17 cellular contexts compared by ENCODE assay signal in genomic region chr12:52847335-52848102, GRCh38. TPM values are rescaled to one million over a fixed set of nuclear protein-coding genes. Genes with fewer than 3 reads are reported as not detected.
DNase-seq lines count a peak whose midpoint lies in the region; ATAC-seq, FAIRE-seq and TF ChIP-seq lines count a peak whose summit lies in the region.
"Had no signal": no experiment of that assay in that cellular context is flagged by ENCODE, and none has a peak within 500 bp of the region (broad histone marks: within the 10 kb centered on the region; RNA-seq: fewer than 3 reads in every experiment).

No MANE protein-coding gene starts in this region.

- DNase-seq in activated T-cell treated with anti-CD3 and anti-CD28 coated beads, Interleukin-2, amount 50 U/mL, for 48 hours: peak; percentile 41 to 42
- DNase-seq in activated T-cell treated with anti-CD3 and anti-CD28 coated beads, Interleukin-2, amount 50 U/mL, for 1 hour: no peak
- DNase-seq in RPMI7951 (ENCODE audit: low read depth): peak; percentile 96
- peak in 1 of 2 donors; percentile 32 for DNase-seq in foreskin keratinocyte
- DNase-seq in urothelium cell line (ENCODE audit: low spot score): peak; percentile 37
- no peak for DNase-seq in SK-N-DZ (ENCODE audit: low spot score)
- DNase-seq in AML-193 (lab: John Stamatoyannopoulos, UW): no peak
- DNase-seq in NCI-H2107 (lab: John Stamatoyannopoulos, UW): no peak
- DNase-seq: DMS 273 treated with DMSO at 0.1 percent for 48 hours, NCI-H1436 treated with DMSO at 0.1 percent for 48 hours, NCI-H524 treated with DMSO at 0.1 percent for 48 hours had no signal

- no peaks in the 10 kb centered on the region for H3K4me1 ChIP-seq in foreskin keratinocyte

- no peak for FAIRE-seq in urothelium cell line (lab: Jason Lieb, UNC)

- peak; percentile 60 for ATAC-seq in foreskin keratinocyte

- peak; percentile 19 for TF ChIP-seq CTCF in foreskin keratinocyte (conservative IDR thresholded peaks at IDR 0.05)

- peaks cover 3% of the 10 kb centered on the region for H3K27me3 ChIP-seq in foreskin keratinocyte

- H3K27ac ChIP-seq in foreskin keratinocyte: no peak overlapping the region
- H3K27ac ChIP-seq: hepatocyte had no signal

RNA-seq across cellular contexts. Expression of gene KRT78, which starts 1.3 kb away (rescaled TPM):
- 0.20 and 0.36 TPM in 2 replicates for total RNA-seq in RPMI7951 (2014; rRNA removed; shearing (Covaris generic))
- total RNA-seq in foreskin keratinocyte: 0.32 and 0.58 TPM in 2 replicates
- polyA plus RNA-seq in foreskin keratinocyte: 0.10 and 0.17 TPM in 2 replicates
- not detected in 2 replicates for polyA plus RNA-seq in SK-N-DZ (2014; cell fraction: cytosol; rRNA removed)
- polyA plus RNA-seq in SK-N-DZ (2014; cell fraction: nucleus; rRNA removed): not detected in 2 replicates
- total RNA-seq: activated CD8-positive, alpha-beta memory T cell treated with anti-CD3 and anti-CD28 coated beads for 36 hours; hepatocyte; lung microvascular endothelial cell; neural crest cell; subcutaneous adipose tissue had no signal
- polyA plus RNA-seq: hepatocyte, IgD-negative memory B cell had no signal

RNA-seq across cellular contexts. Expression of gene KRT79, which starts 13.4 kb away (rescaled TPM):
- 3.3 and 4.8 TPM in 2 replicates for total RNA-seq in RPMI7951 (2014; rRNA removed; shearing (Covaris generic))
- not detected in 2 replicates for total RNA-seq in foreskin keratinocyte
- not detected in 2 replicates for polyA plus RNA-seq in foreskin keratinocyte
- not detected in 2 replicates for polyA plus RNA-seq in SK-N-DZ (2014; cell fraction: cytosol; rRNA removed)
- not detected in 2 replicates for polyA plus RNA-seq in SK-N-DZ (2014; cell fraction: nucleus; rRNA removed)
- total RNA-seq: lung microvascular endothelial cell, neural crest cell had no signal
- polyA plus RNA-seq: hepatocyte, IgD-negative memory B cell had no signal

RNA-seq across cellular contexts. Expression of gene KRT4, which starts 33.6 kb away (rescaled TPM):
- total RNA-seq in RPMI7951 (2014; rRNA removed; shearing (Covaris generic)): not detected in 2 replicates
- total RNA-seq in foreskin keratinocyte: 0.11 TPM in 1 of 2 replicates, not detected in the other
- polyA plus RNA-seq in foreskin keratinocyte: 0.03 and 0.06 TPM in 2 replicates
- not detected in 2 replicates for polyA plus RNA-seq in SK-N-DZ (2014; cell fraction: cytosol; rRNA removed)
- not detected in 2 replicates for polyA plus RNA-seq in SK-N-DZ (2014; cell fraction: nucleus; rRNA removed)
- total RNA-seq: activated CD8-positive, alpha-beta memory T cell treated with anti-CD3 and anti-CD28 coated beads for 36 hours; lung microvascular endothelial cell; neural crest cell; subcutaneous adipose tissue had no signal
- polyA plus RNA-seq: IgD-negative memory B cell had no signal

RNA-seq across cellular contexts. Expression of gene KRT3, which starts 51.6 kb away (rescaled TPM):
- total RNA-seq in RPMI7951 (2014; rRNA removed; shearing (Covaris generic)): 0.12 TPM in 1 of 2 replicates, not detected in the other
- not detected in 2 replicates for total RNA-seq in foreskin keratinocyte
- not detected in 2 replicates for polyA plus RNA-seq in foreskin keratinocyte
- not detected in 2 replicates for polyA plus RNA-seq in SK-N-DZ (2014; cell fraction: cytosol; rRNA removed)
- polyA plus RNA-seq in SK-N-DZ (2014; cell fraction: nucleus; rRNA removed): not detected in 2 replicates
- total RNA-seq: activated CD8-positive, alpha-beta memory T cell treated with anti-CD3 and anti-CD28 coated beads for 36 hours; hepatocyte; lung microvascular endothelial cell; neural crest cell; subcutaneous adipose tissue had no signal
- polyA plus RNA-seq: hepatocyte, IgD-negative memory B cell had no signal

RNA-seq across cellular contexts. Expression of gene KRT8, which starts 57.4 kb away (rescaled TPM):
- 3.5 and 4.7 TPM in 2 replicates for total RNA-seq in RPMI7951 (2014; rRNA removed; shearing (Covaris generic))
- total RNA-seq in foreskin keratinocyte: 445 and 504 TPM in 2 replicates
- polyA plus RNA-seq in foreskin keratinocyte: 626 and 720 TPM in 2 replicates
- polyA plus RNA-seq in SK-N-DZ (2014; cell fraction: cytosol; rRNA removed): 1.5 and 1.8 TPM in 2 replicates
- polyA plus RNA-seq in SK-N-DZ (2014; cell fraction: nucleus; rRNA removed): 0.25 and 0.31 TPM in 2 replicates
- total RNA-seq: activated CD8-positive, alpha-beta memory T cell treated with anti-CD3 and anti-CD28 coated beads for 36 hours had no signal
- polyA plus RNA-seq: IgD-negative memory B cell had no signal

Comparison
In these comparisons a context has a peak if more than half of its experiments do, and no peak if none do; other contexts are left out.
1. DNase-seq: peak in activated T-cell treated with anti-CD3 and anti-CD28 coated beads, Interleukin-2, amount 50 U/mL, for 48 hours (2 of 2), RPMI7951 (single experiment) and urothelium cell line (single experiment); none in activated T-cell treated with anti-CD3 and anti-CD28 coated beads, Interleukin-2, amount 50 U/mL, for 1 hour (single experiment), SK-N-DZ (single experiment), AML-193 (0 of 2) and NCI-H2107 (single experiment).